ENCODE assay signal across 8 cellular contexts in the genomic region with DNA sequence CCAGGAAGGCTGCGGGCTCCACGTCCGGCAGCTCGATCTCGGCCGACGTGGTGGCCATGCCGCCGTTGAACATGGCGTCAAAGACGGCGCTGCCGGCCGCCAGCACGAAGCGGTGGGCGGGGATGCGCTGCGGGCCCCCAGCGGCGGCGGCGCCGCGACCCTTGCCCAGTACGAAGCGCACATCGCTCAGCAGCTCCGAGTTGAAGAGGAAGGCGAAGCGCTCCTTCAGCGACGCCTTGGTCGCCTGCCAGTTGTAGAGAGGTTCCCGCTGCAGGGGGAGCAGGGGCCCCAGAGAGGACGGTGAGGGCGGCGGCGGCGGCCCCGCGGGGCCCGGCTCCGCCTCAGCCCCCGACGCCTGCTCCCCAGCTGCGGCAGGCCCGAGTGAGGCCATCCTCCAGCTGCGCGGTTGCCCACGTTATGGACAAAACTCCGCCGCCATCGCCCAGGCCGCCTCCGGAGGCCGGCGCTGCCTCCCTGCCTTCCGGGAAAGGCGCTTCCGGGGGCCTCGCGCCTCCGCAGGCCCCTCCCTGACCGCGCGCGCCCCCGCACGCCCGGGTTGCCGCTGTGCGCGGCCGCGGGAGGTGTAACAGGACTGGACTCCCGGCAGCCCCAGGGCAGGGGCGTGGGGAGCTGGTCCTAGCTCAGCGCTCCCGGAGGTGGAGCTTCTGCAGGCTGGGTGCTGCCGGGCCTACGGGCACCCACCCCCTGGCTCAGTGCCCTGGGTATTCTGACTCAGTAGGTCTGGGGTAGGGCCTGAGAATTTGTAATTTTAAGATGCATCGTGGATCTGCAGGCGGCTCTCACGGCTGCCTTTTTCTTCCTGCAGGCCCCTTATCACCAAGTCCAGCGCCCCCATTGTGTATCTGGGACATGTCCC. TPM values are rescaled to one million over a fixed set of nuclear protein-coding genes. Genes with fewer than 3 reads are reported as not detected.
A peak's percentile ranks its signal among the peaks of the same experiment; 100 is the strongest.
DNase-seq lines count a peak whose midpoint lies in the region; ATAC-seq and TF ChIP-seq lines count a peak whose summit lies in the region.

BTBD1 (minus strand) TSS at position 492 of the 877 bp plus-strand sequence; CDS start at position 391, 101 bp downstream.

- H3K27me3 ChIP-seq in BJ (ENCODE audit: control insufficient read depth, insufficient read depth, low read length), result no peaks in the 10 kb centered on the region
- no peaks in the 10 kb centered on the region for H3K27me3 ChIP-seq in left lung

- H3K36me3 ChIP-seq in BJ (ENCODE audit: control insufficient read depth, insufficient read depth, low read length) (no peaks in the 10 kb centered on the region), left lung (no peaks in the 10 kb centered on the region)

- H3K36me3 Mint-ChIP-seq in activated CD4-positive, alpha-beta T cell treated with anti-CD3 and anti-CD28 coated beads, Interleukin-2, amount 10 ng/mL, durations not matched to agents 7 days and 5 days (ENCODE audit: low read depth), result peaks cover 10% of the 10 kb centered on the region

- peak within 1 kb of the TSS; percentile 87 for H3K27ac Mint-ChIP-seq in activated CD4-positive, alpha-beta T cell treated with anti-CD3 and anti-CD28 coated beads, Interleukin-2, amount 10 ng/mL, durations not matched to agents 7 days and 5 days

- intact Hi-C loops in left lung (cut with DNase I), result no loop called here

- no peaks in the 10 kb centered on the region for H3K27me3 Mint-ChIP-seq in activated CD4-positive, alpha-beta T cell treated with anti-CD3 and anti-CD28 coated beads, Interleukin-2, amount 10 ng/mL, durations not matched to agents 7 days and 5 days

- CTCF ChIA-PET in BJ (lab: Yijun Ruan, JAX), result interaction anchor here (0.6 to 1.8 kb wide), 2 partner anchors 9 to 12 kb away, joined by 3 to 7 read pairs; no protein-coding TSS in a partner anchor
- CTCF ChIA-PET in activated CD4-positive, alpha-beta T cell treated with anti-CD3 and anti-CD28 coated beads, Interleukin-2, amount 10 ng/mL, durations not matched to agents 7 days and 5 days (lab: Charles Lee), result interaction anchor here (0.6 to 1.6 kb wide), 2 partner anchors 9 to 66 kb away, joined by 3 to 8 read pairs; no protein-coding TSS in a partner anchor

- H3K4me1 ChIP-seq in left lung, result peaks cover 19 to 53% of the 10 kb centered on the region in 2 donors

- H3K4me3 Mint-ChIP-seq in activated CD4-positive, alpha-beta T cell treated with anti-CD3 and anti-CD28 coated beads, Interleukin-2, amount 10 ng/mL, durations not matched to agents 7 days and 5 days, result peak within 1 kb of the TSS; percentile 76

- peaks cover 0 to 10% of the 10 kb centered on the region in 2 donors for H3K9me3 ChIP-seq in left lung

- ATAC-seq in HG03378 (IDR thresholded peaks at IDR 0.05; ENCODE audit: unreplicated experiment) (peak; percentile 66), left lung (peak; percentile 99)

- POLR2A ChIA-PET in BJ (lab: Charles Lee), result interaction anchor here (0.5 kb wide), 1 partner anchor 169 kb away, joined by 11 read pairs; no protein-coding TSS in a partner anchor
- POLR2A ChIA-PET in activated CD4-positive, alpha-beta T cell treated with anti-CD3 and anti-CD28 coated beads, Interleukin-2, amount 10 ng/mL, durations not matched to agents 7 days and 5 days (lab: Charles Lee), result interaction anchor here (0.5 kb wide), 1 partner anchor 81 kb away, joined by 3 read pairs; the partner anchor contains the start of gene RAMAC

- H3K4me1 Mint-ChIP-seq in activated CD4-positive, alpha-beta T cell treated with anti-CD3 and anti-CD28 coated beads, Interleukin-2, amount 10 ng/mL, durations not matched to agents 7 days and 5 days, result peaks cover 21% of the 10 kb centered on the region

- peak within 1 kb of the TSS; percentile 79 for H3K4me3 ChIP-seq in BJ (ENCODE audit: low read depth, low read length)
- H3K4me3 ChIP-seq in coronary artery, result peak within 1 kb of the TSS; percentile 75
- H3K4me3 ChIP-seq in left lung, result peak within 1 kb of the TSS; percentile 89 to 95

- peak; percentile 24; the same call in 1 of the 2 replicates for TF ChIP-seq CTCF in BJ (IDR thresholded peaks at IDR 0.05; ENCODE audit: insufficient read depth, low read depth, low read length)
- no peak for TF ChIP-seq CTCF in coronary artery (IDR thresholded peaks at IDR 0.05)
- peak in 1 of 2 donors; percentile 24 for TF ChIP-seq CTCF in left lung (IDR thresholded peaks at IDR 0.05)

- peaks cover 11% of the 10 kb centered on the region for H3K9me3 Mint-ChIP-seq in activated CD4-positive, alpha-beta T cell treated with anti-CD3 and anti-CD28 coated beads, Interleukin-2, amount 10 ng/mL, durations not matched to agents 7 days and 5 days

- TF ChIP-seq POLR2A in GM19099 (IDR thresholded peaks at IDR 0.05; ENCODE audit: extremely low read depth, insufficient read length, low read depth), result peak; percentile 97

- DNase-seq in BJ (ENCODE audit: low read depth), result peak; percentile 79
- peak; percentile 71 for DNase-seq in NCI-H510A treated with DMSO at 0.1 percent for 48 hours (lab: John Stamatoyannopoulos, UW)
- peak; percentile 78 for DNase-seq in activated CD4-positive, alpha-beta T cell treated with anti-CD3 and anti-CD28 coated beads, Interleukin-2, amount 10 ng/mL, durations not matched to agents 7 days and 5 days
- DNase-seq in coronary artery (ENCODE audit: low spot score), result peak; percentile 98
- peak; percentile 96 to 98 for DNase-seq in left lung
- peak; percentile 83 for DNase-seq in stimulated activated CD4-positive, alpha-beta T cell treated with anti-CD3 and anti-CD28 coated beads, Interleukin-2, amount 100 ng/mL, for 4 hours (ENCODE audit: low read depth)

- H3K27ac ChIP-seq in coronary artery (peak within 1 kb of the TSS; percentile 84 to 90), left lung (peak within 1 kb of the TSS; percentile 97 to 98)

RNA-seq across cellular contexts. Expression of gene BTBD1, which starts in this region (rescaled TPM):
- 35.0 and 70.7 TPM in 2 replicates for polyA plus RNA-seq in BJ (2011; rRNA removed)
- 25.9 and 33.7 TPM in 2 replicates for polyA minus RNA-seq in BJ (2011; rRNA and poly(A)+ RNA removed)
- 10 to 100 TPM; 50.4 to 61.0 TPM for total RNA-seq in activated CD4-positive, alpha-beta T cell treated with anti-CD3 and anti-CD28 coated beads, Interleukin-2, amount 10 ng/mL, durations not matched to agents 7 days and 5 days
- total RNA-seq in left lung, result 10 to 100 TPM; 41.4 to 46.4 TPM

Comparison
In these comparisons a context has a peak if more than half of its experiments do, and no peak if none do; other contexts are left out.
1. Peak in every context shown above with its lines: DNase-seq, ATAC-seq, H3K4me3 ChIP-seq and H3K27ac ChIP-seq.